In the genomic region with DNA sequence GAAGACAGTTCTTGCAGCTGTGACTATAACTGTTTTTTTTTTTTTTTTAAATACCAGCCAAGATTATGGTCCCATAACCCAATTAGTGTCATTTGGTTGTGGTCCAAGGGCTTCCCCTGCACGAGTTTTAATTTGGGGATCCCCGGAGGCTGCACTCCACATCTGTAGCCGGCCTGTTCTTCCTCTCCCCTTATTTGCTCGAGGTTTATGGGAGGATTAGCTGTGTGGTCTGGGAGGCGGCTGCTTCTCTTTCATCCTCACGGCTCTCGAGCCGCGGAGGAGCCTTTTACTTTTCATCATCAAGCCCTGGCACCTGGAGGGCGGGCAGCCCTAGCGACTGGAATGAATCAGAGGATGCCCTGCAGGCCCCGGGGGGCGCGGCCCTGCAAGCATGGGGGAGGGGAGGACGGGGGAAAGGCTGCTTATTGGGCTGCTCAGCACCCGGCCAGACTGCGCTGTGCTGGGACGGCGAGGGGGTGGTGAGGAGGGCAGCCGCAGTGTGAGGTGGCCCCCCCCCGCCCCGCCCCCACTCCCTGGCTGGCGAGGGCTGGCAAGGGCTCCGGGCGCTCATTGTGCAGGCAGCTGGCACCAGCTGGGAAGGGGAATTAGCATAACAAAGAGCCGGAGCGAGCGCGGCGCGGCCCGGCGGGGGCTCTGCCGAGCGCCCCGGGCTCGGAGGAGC, we compare ENCODE assay signal across 9 cellular contexts. TPM values are rescaled to one million over a fixed set of nuclear protein-coding genes. Genes with fewer than 3 reads are reported as not detected.
DNase-seq lines count a peak whose midpoint lies in the region; ATAC-seq and TF ChIP-seq lines count a peak whose summit lies in the region.
"Had no signal": no experiment of that assay in that cellular context is flagged by ENCODE, and none has a peak within 500 bp of the region (broad histone marks: within the 10 kb centered on the region; RNA-seq: fewer than 3 reads in every experiment).

No MANE protein-coding gene starts in this region.

- TF ChIP-seq CTCF in PC-9 (conservative IDR thresholded peaks at IDR 0.05): no peak

- peak overlapping the region; percentile 64 for H3K4me3 ChIP-seq in HUES48 (ENCODE audit: low read depth, low read length)
- H3K4me3 ChIP-seq in PC-9: peak overlapping the region; percentile 61
- H3K4me3 ChIP-seq: K562 had no signal

- H4K20me1 ChIP-seq in PC-9 (ENCODE audit: insufficient read depth): no peaks in the 10 kb centered on the region

- H3K27ac ChIP-seq in HUES48 (ENCODE audit: low read depth, low read length) (peak overlapping the region; percentile 62), PC-9 (no peak overlapping the region), cingulate gyrus (ENCODE audit: low read depth, low read length) (peak overlapping the region; percentile 89)

- intact Hi-C loops in PC-9 (cut with micrococcal nuclease; ENCODE audit: unreplicated experiment): loop anchor here (1.0 to 5.0 kb wide), 3 partner anchors 17 to 108 kb away; no protein-coding TSS in a partner anchor

- POLR2A ChIA-PET in PC-9 (lab: Charles Lee; ENCODE audit: unreplicated experiment): interaction anchor here (0.5 to 0.7 kb wide), 3 partner anchors 17 to 817 kb away, joined by 3 to 6 read pairs (median 5); no protein-coding TSS in a partner anchor

- H3K79me2 ChIP-seq in PC-9 (ENCODE audit: low read depth): no peaks in the 10 kb centered on the region

- H3F3A ChIP-seq in PC-9 (ENCODE audit: insufficient read depth, low read depth): peaks cover 20% of the 10 kb centered on the region; the same call in 1 of the 2 replicates

- peak overlapping the region; percentile 77 for H2AFZ ChIP-seq in PC-9

- H3K9me2 ChIP-seq in PC-9 (ENCODE audit: insufficient read depth): no peaks in the 10 kb centered on the region

- H3K27me3 ChIP-seq in HUES48 (ENCODE audit: control insufficient read depth, insufficient read depth, low read length): peaks cover 41% of the 10 kb centered on the region
- H3K27me3 ChIP-seq in PC-9 (ENCODE audit: insufficient read depth, low read depth): no peaks in the 10 kb centered on the region

- no TSS peak for BruUV-seq in PC-9 (replicated peaks; lab: Mats Ljungman, UMichigan)

- H3K4me1 ChIP-seq in HUES48 (ENCODE audit: control insufficient read depth, insufficient read depth, low read length) (peaks cover 15% of the 10 kb centered on the region), PC-9 (replicated peaks; ENCODE audit: insufficient read depth) (peaks cover 30% of the 10 kb centered on the region)

- CTCF ChIA-PET in PC-9 (lab: Charles Lee): interaction anchor here (0.7 to 0.8 kb wide), 2 partner anchors 14 to 16 kb away, joined by 3 to 4 read pairs; no protein-coding TSS in a partner anchor

- no peak overlapping the region for H3K9ac ChIP-seq in HUES48 (ENCODE audit: low read depth, low read length)

- H3K36me3 ChIP-seq in HUES48 (ENCODE audit: control insufficient read depth, insufficient read depth, low read length): no peaks in the 10 kb centered on the region
- no peaks in the 10 kb centered on the region for H3K36me3 ChIP-seq in PC-9 (ENCODE audit: low read depth)

- H3K4me2 ChIP-seq in PC-9: peak overlapping the region; percentile 79

- in situ Hi-C loops in KBM-7 (cut with MboI; ENCODE audit: low pct_unique_long_range_greater_than_20kb, low sequenced_read_pairs): no loop called here

- ATAC-seq in stimulated activated naive CD8-positive, alpha-beta T cell treated with anti-CD3 and anti-CD28 coated beads, Interleukin-15, Interleukin-2, amounts not matched to agents 100 U/mL and 50 U/mL, for 24 hours: peak; percentile 72

- H3K9me3 ChIP-seq in HUES48 (ENCODE audit: control insufficient read depth, insufficient read depth, low read length) (no peaks in the 10 kb centered on the region), PC-9 (ENCODE audit: insufficient read depth, low read depth) (no peaks in the 10 kb centered on the region)

- DNase-seq in D341Med (ENCODE audit: low spot score) (peak; percentile 94), PC-9 (peak; percentile 81 to 95), left kidney (ENCODE audit: low read depth, low spot score) (peak; percentile 91), SKM-1 (lab: John Stamatoyannopoulos, UW; ENCODE audit: unreplicated experiment) (no peak), KBM-7 (no peak)
- peak; percentile 63 for DNase-seq in stimulated activated naive CD8-positive, alpha-beta T cell treated with anti-CD3 and anti-CD28 coated beads, Interleukin-15, Interleukin-2, amounts not matched to agents 100 U/mL and 50 U/mL, for 24 hours

RNA-seq across cellular contexts. Expression of a gene that starts 18.5 kb away (rescaled TPM):
- 12.9 and 22.6 TPM in 2 replicates for total RNA-seq in PC-9 (2021)
- total RNA-seq: K562 had no signal

Comparison
In these comparisons a context has a peak if more than half of its experiments do, and no peak if none do; other contexts are left out.
1. DNase-seq: peak in D341Med (single experiment), PC-9 (2 of 2), left kidney (single experiment) and stimulated activated naive CD8-positive, alpha-beta T cell treated with anti-CD3 and anti-CD28 coated beads, Interleukin-15, Interleukin-2, amounts not matched to agents 100 U/mL and 50 U/mL, for 24 hours (single experiment); none in SKM-1 (single experiment) and KBM-7 (single experiment).